9 cellular contexts compared by ENCODE assay signal in the genomic region with DNA sequence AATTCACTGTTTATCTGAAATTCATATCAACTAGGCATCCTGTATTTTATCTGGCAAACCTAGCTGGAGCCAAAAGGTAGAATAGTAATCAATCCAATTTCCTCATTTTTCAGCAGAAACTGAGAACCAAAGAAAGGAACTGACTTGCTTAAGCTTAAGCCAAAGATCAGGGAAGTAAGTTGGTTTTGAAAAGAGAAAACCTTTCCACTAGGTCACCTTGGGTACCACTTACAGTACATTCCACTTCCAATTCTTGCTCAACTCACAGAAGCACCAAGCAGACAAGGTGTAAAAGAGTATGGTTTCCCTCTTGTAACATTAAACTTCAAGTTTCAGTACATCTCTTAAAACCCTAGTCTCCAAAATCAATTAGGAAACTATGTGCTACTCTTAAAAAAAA.
DNase-seq lines count a peak whose midpoint lies in the region; ATAC-seq, FAIRE-seq and TF ChIP-seq lines count a peak whose summit lies in the region.
"Had no signal": no experiment of that assay in that cellular context is flagged by ENCODE, and none has a peak within 500 bp of the region (broad histone marks: within the 10 kb centered on the region; RNA-seq: fewer than 3 reads in every experiment).

No MANE protein-coding gene starts in this region.

- peak overlapping the region; percentile 97 for H3K4me3 Mint-ChIP-seq in endothelial cell (ENCODE audit: unreplicated experiment)

- H3K4me1 ChIP-seq in SK-N-SH (ENCODE audit: control insufficient read depth in 1 of 2, insufficient read depth in 2 of 2, low read depth in 1 of 2, low read length in 1 of 2): peaks cover 0 to 7% of the 10 kb centered on the region in 2 experiments; a peak in 2 of 4 replicates
- peaks cover 13% of the 10 kb centered on the region for H3K4me1 ChIP-seq in PC-3 (ENCODE audit: insufficient read depth, low read length)
- peaks cover 6% of the 10 kb centered on the region for H3K4me1 ChIP-seq in rectal smooth muscle tissue (ENCODE audit: control insufficient read depth, insufficient read depth, low read length)
- peaks cover 4% of the 10 kb centered on the region for H3K4me1 ChIP-seq in mesendoderm (ENCODE audit: control insufficient read depth, low read depth, low read length)

- H3K27me3 ChIP-seq in SK-N-SH (ENCODE audit: insufficient read depth): no peaks in the 10 kb centered on the region
- H3K27me3 ChIP-seq in PC-3 (ENCODE audit: low read length): no peaks in the 10 kb centered on the region
- H3K27me3 ChIP-seq in rectal smooth muscle tissue (ENCODE audit: control insufficient read depth, insufficient read depth, low read length): no peaks in the 10 kb centered on the region
- H3K27me3 ChIP-seq in mesendoderm (ENCODE audit: insufficient read depth, low read length, poor library complexity): no peaks in the 10 kb centered on the region

- no peak overlapping the region for H2AK5ac ChIP-seq in mesendoderm (ENCODE audit: low read length)

- H3K4ac ChIP-seq in mesendoderm (ENCODE audit: low read depth, low read length): no peak overlapping the region

- no peak overlapping the region for H3K23ac ChIP-seq in mesendoderm (ENCODE audit: low read length)

- POLR2A ChIA-PET in SK-N-SH (lab: Yijun Ruan, JAX): no interaction called here
- POLR2A ChIA-PET in PC-3 (lab: Charles Lee; ENCODE audit: unreplicated experiment): no interaction called here

- no peak overlapping the region for H4K8ac ChIP-seq in mesendoderm (ENCODE audit: low read depth, low read length)

- CTCF ChIA-PET in SK-N-SH (lab: Yijun Ruan, JAX) (interaction anchor here (0.9 kb wide), 1 partner anchor 12 kb away, joined by 3 read pairs; no protein-coding TSS in a partner anchor), PC-3 (lab: Charles Lee) (no interaction called here)

- FAIRE-seq in GM19239 (lab: Jason Lieb, UNC): no peak

- H3K9me3 Mint-ChIP-seq in endothelial cell (ENCODE audit: unreplicated experiment): no peaks in the 10 kb centered on the region

- peak overlapping the region; percentile 80 for H3K4me2 ChIP-seq in SK-N-SH
- peak overlapping the region; percentile 89 for H3K4me2 ChIP-seq in PC-3 (ENCODE audit: low read length)
- no peak overlapping the region for H3K4me2 ChIP-seq in mesendoderm (ENCODE audit: low read length)

- TF ChIP-seq CTCF in SK-N-SH (IDR thresholded peaks at IDR 0.05): no peak
- TF ChIP-seq CTCF in PC-3 (conservative IDR thresholded peaks at IDR 0.05; ENCODE audit: low read depth, low read length): no peak
- no peak for TF ChIP-seq CTCF in endothelial cell (IDR thresholded peaks at IDR 0.05; ENCODE audit: unreplicated experiment)

- intact Hi-C loops in PC-3 (cut with micrococcal nuclease): loop anchor here (2.0 kb wide), 1 partner anchor 128 kb away; no protein-coding TSS in a partner anchor

- no peak overlapping the region for H3K18ac ChIP-seq in mesendoderm (ENCODE audit: low read length)

- H3K9me3 ChIP-seq in SK-N-SH (no peaks in the 10 kb centered on the region), PC-3 (ENCODE audit: low read length) (no peaks in the 10 kb centered on the region)

- peaks cover 10% of the 10 kb centered on the region for H3K4me1 Mint-ChIP-seq in endothelial cell (ENCODE audit: unreplicated experiment)

- H2AFZ ChIP-seq in SK-N-SH (ENCODE audit: low read depth) (no peak overlapping the region), PC-3 (ENCODE audit: low read length) (no peak overlapping the region)

- H3K4me3 ChIP-seq in SK-N-SH (ENCODE audit: low read depth in 2 of 2, low read length in 1 of 2) (peak overlapping the region in 1 of 2 experiments; percentile 87; a peak in 3 of 4 replicates), PC-3 (ENCODE audit: low read length) (peak overlapping the region; percentile 81), rectal smooth muscle tissue (ENCODE audit: low read length) (peak overlapping the region; percentile 95), mesendoderm (ENCODE audit: low read length) (no peak overlapping the region)

- H4K20me1 ChIP-seq in SK-N-SH (ENCODE audit: insufficient read depth) (no peaks in the 10 kb centered on the region), PC-3 (ENCODE audit: low read length) (no peaks in the 10 kb centered on the region)

- H3K36me3 Mint-ChIP-seq in endothelial cell (ENCODE audit: low read depth, unreplicated experiment): peaks cover 12% of the 10 kb centered on the region

- no peak for TF ChIP-seq RAD21 in SK-N-SH (IDR thresholded peaks at IDR 0.05; ENCODE audit: low read length)

- ATAC-seq in SK-N-SH treated with all-trans-retinoic acid at 6 μM for 48 hours: no peak
- no peak for ATAC-seq in PC-3

- H3K9me2 ChIP-seq in SK-N-SH (no peaks in the 10 kb centered on the region), PC-3 (replicated peaks; ENCODE audit: low read length) (no peaks in the 10 kb centered on the region)

- peaks cover 35% of the 10 kb centered on the region for H3K79me2 ChIP-seq in SK-N-SH (ENCODE audit: insufficient read depth)
- peaks cover 16% of the 10 kb centered on the region for H3K79me2 ChIP-seq in PC-3 (ENCODE audit: low read length)
- peaks cover 4% of the 10 kb centered on the region for H3K79me2 ChIP-seq in mesendoderm (ENCODE audit: control insufficient read depth, insufficient read depth, low read length)

- no peak overlapping the region for H2BK5ac ChIP-seq in mesendoderm (ENCODE audit: low read length)

- DNase-seq in SK-N-SH: no peak
- no peak for DNase-seq in PC-3
- DNase-seq in endothelial cell (ENCODE audit: low spot score): no peak
- no peak for DNase-seq in GM19239 (ENCODE audit: insufficient read length, low spot score)
- no peak for DNase-seq in mesendoderm
- DNase-seq in ureter (ENCODE audit: low spot score): no peak
- DNase-seq: activated CD8-positive, alpha-beta memory T cell treated with anti-CD3 and anti-CD28 coated beads for 24 hours had no signal

- H3K27me3 Mint-ChIP-seq in endothelial cell (ENCODE audit: unreplicated experiment): peaks cover 14% of the 10 kb centered on the region

- H3K27ac Mint-ChIP-seq in endothelial cell (ENCODE audit: unreplicated experiment): no peak overlapping the region

- BruUV-seq in PC-3 (replicated peaks; lab: Mats Ljungman, UMichigan): no TSS peak

- no peak overlapping the region for H3K27ac ChIP-seq in SK-N-SH (ENCODE audit: low read depth in 2 of 2, low read length in 1 of 2)
- H3K27ac ChIP-seq in PC-3 (ENCODE audit: low read length): no peak overlapping the region
- H3K27ac ChIP-seq in rectal smooth muscle tissue (ENCODE audit: low read depth, low read length): no peak overlapping the region
- H3K27ac ChIP-seq in mesendoderm (ENCODE audit: low read depth, low read length): no peak overlapping the region

- H2BK15ac ChIP-seq in mesendoderm (replicated peaks; ENCODE audit: low read depth): no peak overlapping the region

- peaks cover 3% of the 10 kb centered on the region for H3F3A ChIP-seq in SK-N-SH (replicated peaks; ENCODE audit: insufficient read depth)
- H3F3A ChIP-seq in PC-3 (ENCODE audit: low read length, unreplicated experiment): no peaks in the 10 kb centered on the region

- H3K9ac ChIP-seq in SK-N-SH (no peak overlapping the region), PC-3 (ENCODE audit: low read length) (no peak overlapping the region), rectal smooth muscle tissue (ENCODE audit: low read length) (no peak overlapping the region), mesendoderm (ENCODE audit: low read length) (no peak overlapping the region)

- TF ChIP-seq EP300 in SK-N-SH (IDR thresholded peaks at IDR 0.05; ENCODE audit: borderline replicate concordance in 1 of 2, low read depth in 1 of 2, low read length in 1 of 2): no peak

- peaks cover 0 to 8% of the 10 kb centered on the region in 2 experiments for H3K36me3 ChIP-seq in SK-N-SH (replicated peaks in 1 of 2; ENCODE audit: control insufficient read depth in 1 of 2, insufficient read depth in 2 of 2, low read length in 1 of 2)
- H3K36me3 ChIP-seq in PC-3 (ENCODE audit: low read depth, low read length): no peaks in the 10 kb centered on the region
- H3K36me3 ChIP-seq in rectal smooth muscle tissue (ENCODE audit: control insufficient read depth, insufficient read depth, low read length): no peaks in the 10 kb centered on the region
- no peaks in the 10 kb centered on the region for H3K36me3 ChIP-seq in mesendoderm (ENCODE audit: control insufficient read depth, insufficient read depth, low read length)

- no peak overlapping the region for H4K5ac ChIP-seq in mesendoderm (ENCODE audit: low read length)

- H2BK120ac ChIP-seq in mesendoderm (ENCODE audit: low read depth, low read length): no peak overlapping the region

- no peak overlapping the region for H3K56ac ChIP-seq in mesendoderm (ENCODE audit: low read length)

- peaks cover 5% of the 10 kb centered on the region for H3K79me1 ChIP-seq in mesendoderm (ENCODE audit: low read length)

TF ChIP-seq in SK-N-SH, 30 proteins besides CTCF, POLR2A, EP300 and RAD21:
- TF ChIP-seq YY1 (IDR thresholded peaks at IDR 0.05; ENCODE audit: low read depth) (no peak), NRF1 (IDR thresholded peaks at IDR 0.05; ENCODE audit: low read depth, low read length) (no peak)

TF ChIP-seq in SK-N-SH treated with all-trans-retinoic acid at 6 μM for 48 hours, 23 proteins besides CTCF, POLR2A, EP300 and RAD21 (continues in another document):
- TF ChIP-seq BACH2 (CRISPR knock-in tag; IDR thresholded peaks at IDR 0.05; ENCODE audit: borderline replicate concordance) (no peak), ZNF565 (CRISPR knock-in tag; conservative IDR thresholded peaks at IDR 0.05; ENCODE audit: low read depth) (no peak), ESRRG (CRISPR knock-in tag; IDR thresholded peaks at IDR 0.05) (no peak), ZFP3 (CRISPR knock-in tag; IDR thresholded peaks at IDR 0.05) (no peak), CSDC2 (CRISPR knock-in tag; IDR thresholded peaks at IDR 0.05) (no peak), GLIS3 (CRISPR knock-in tag; IDR thresholded peaks at IDR 0.05) (no peak), ZFP30 (CRISPR knock-in tag; IDR thresholded peaks at IDR 0.05) (no peak), TOX (CRISPR knock-in tag; IDR thresholded peaks at IDR 0.05; ENCODE audit: borderline replicate concordance) (no peak)
